Comparison of ENCODE assay signal across 1 cellular context in the genomic region with DNA sequence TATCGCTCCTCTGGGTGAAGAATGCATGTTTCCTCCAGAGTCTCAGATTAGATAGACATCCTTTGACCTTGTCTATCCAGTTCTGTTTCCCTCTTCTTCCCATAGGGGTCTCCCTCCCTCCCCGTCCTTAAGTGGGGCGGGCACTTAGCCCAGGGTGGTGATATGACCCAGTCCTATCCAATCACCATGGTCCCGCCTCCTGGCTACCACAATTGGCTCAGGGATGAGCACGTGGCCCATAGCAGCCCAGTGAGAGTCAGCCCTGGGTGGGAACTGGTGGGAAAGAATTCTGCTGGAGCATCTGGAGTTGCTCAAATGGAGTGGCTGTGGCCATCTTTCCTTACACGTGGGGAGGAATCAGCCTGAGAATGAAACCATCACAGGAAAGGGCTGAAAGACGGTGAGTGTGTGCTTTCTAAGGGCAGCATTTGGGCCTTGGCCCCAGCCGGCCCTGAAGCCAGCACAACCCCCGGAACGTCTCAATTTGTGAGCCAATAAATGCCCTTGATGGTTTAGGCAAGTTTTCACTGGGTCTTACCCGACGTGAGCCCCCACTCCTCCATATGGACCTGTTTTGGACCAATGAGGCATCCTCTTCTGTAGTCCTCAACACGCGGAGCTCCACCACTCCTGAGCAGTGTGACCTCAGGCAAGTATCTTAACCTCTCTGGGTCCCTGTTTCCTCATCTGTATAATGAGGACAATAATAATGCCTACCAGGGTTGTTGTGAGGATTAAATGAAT.
A peak's percentile ranks its signal among the peaks of the same experiment; 100 is the strongest.
TF ChIP-seq lines count a peak whose summit lies in the region.

No MANE protein-coding gene starts in this region.

TF ChIP-seq in HCT116, 20 proteins besides CTCF, POLR2A, EP300 and RAD21 (continued from another document):
- TF ChIP-seq, protein P1, sequence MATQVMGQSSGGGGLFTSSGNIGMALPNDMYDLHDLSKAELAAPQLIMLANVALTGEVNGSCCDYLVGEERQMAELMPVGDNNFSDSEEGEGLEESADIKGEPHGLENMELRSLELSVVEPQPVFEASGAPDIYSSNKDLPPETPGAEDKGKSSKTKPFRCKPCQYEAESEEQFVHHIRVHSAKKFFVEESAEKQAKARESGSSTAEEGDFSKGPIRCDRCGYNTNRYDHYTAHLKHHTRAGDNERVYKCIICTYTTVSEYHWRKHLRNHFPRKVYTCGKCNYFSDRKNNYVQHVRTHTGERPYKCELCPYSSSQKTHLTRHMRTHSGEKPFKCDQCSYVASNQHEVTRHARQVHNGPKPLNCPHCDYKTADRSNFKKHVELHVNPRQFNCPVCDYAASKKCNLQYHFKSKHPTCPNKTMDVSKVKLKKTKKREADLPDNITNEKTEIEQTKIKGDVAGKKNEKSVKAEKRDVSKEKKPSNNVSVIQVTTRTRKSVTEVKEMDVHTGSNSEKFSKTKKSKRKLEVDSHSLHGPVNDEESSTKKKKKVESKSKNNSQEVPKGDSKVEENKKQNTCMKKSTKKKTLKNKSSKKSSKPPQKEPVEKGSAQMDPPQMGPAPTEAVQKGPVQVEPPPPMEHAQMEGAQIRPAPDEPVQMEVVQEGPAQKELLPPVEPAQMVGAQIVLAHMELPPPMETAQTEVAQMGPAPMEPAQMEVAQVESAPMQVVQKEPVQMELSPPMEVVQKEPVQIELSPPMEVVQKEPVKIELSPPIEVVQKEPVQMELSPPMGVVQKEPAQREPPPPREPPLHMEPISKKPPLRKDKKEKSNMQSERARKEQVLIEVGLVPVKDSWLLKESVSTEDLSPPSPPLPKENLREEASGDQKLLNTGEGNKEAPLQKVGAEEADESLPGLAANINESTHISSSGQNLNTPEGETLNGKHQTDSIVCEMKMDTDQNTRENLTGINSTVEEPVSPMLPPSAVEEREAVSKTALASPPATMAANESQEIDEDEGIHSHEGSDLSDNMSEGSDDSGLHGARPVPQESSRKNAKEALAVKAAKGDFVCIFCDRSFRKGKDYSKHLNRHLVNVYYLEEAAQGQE (IDR thresholded peaks at IDR 0.05; ENCODE audit: low read depth): no peak
- TF ChIP-seq POLR2AphosphoS5 (IDR thresholded peaks at IDR 0.05; ENCODE audit: low read depth, low read length): peak; percentile 88
- TF ChIP-seq, protein P2, sequence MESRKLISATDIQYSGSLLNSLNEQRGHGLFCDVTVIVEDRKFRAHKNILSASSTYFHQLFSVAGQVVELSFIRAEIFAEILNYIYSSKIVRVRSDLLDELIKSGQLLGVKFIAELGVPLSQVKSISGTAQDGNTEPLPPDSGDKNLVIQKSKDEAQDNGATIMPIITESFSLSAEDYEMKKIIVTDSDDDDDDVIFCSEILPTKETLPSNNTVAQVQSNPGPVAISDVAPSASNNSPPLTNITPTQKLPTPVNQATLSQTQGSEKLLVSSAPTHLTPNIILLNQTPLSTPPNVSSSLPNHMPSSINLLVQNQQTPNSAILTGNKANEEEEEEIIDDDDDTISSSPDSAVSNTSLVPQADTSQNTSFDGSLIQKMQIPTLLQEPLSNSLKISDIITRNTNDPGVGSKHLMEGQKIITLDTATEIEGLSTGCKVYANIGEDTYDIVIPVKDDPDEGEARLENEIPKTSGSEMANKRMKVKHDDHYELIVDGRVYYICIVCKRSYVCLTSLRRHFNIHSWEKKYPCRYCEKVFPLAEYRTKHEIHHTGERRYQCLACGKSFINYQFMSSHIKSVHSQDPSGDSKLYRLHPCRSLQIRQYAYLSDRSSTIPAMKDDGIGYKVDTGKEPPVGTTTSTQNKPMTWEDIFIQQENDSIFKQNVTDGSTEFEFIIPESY (IDR thresholded peaks at IDR 0.05; ENCODE audit: extremely low read depth, insufficient replicate concordance, low read length): no peak
TF ChIP-seq in HCT116: peak in this region for 4.
